18 cellular contexts compared by ENCODE assay signal in genomic region chr14:72816287-72816686, GRCh38.
DNase-seq lines count a peak whose midpoint lies in the region; ATAC-seq, FAIRE-seq and TF ChIP-seq lines count a peak whose summit lies in the region.
"Had no signal": no experiment of that assay in that cellular context is flagged by ENCODE, and none has a peak within 500 bp of the region (broad histone marks: within the 10 kb centered on the region; RNA-seq: fewer than 3 reads in every experiment).

No MANE protein-coding gene starts in this region.

- 98% methylated on average over 2 of the region's 2 CpGs for WGBS in GM12878 (ENCODE audit: insufficient coverage, insufficient replicate concordance, low lambda C conversion rate, missing lambda C conversion rate)

- H3K36me3 ChIP-seq in GM12878 (ENCODE audit: control insufficient read depth in 2 of 2, insufficient read depth in 2 of 2, low read length in 1 of 2) = no peaks in the 10 kb centered on the region

- H3K4me2 ChIP-seq in GM12878 (ENCODE audit: control insufficient read depth, insufficient read depth) = no peak overlapping the region
- H3K4me2 ChIP-seq: A549 had no signal

- peaks cover 6% of the 10 kb centered on the region for H3K4me1 ChIP-seq in GM12878 (ENCODE audit: control insufficient read depth, insufficient read depth, low read length)
- H3K4me1 ChIP-seq: A549 had no signal

- TF ChIP-seq CTCF in GM12878 (IDR thresholded peaks at IDR 0.05 in 2 of 3, conservative IDR thresholded peaks at IDR 0.05 in 1 of 3; ENCODE audit: control insufficient read depth in 2 of 3, extremely low read depth in 1 of 3, insufficient read depth in 1 of 3, low read depth in 3 of 3, low read length in 3 of 3) = no peak

- H3K27ac ChIP-seq in GM12878 (ENCODE audit: control insufficient read depth, insufficient read depth) = no peak overlapping the region
- H3K27ac ChIP-seq: A549 had no signal

- H3K79me2 ChIP-seq in GM12878 (ENCODE audit: control insufficient read depth, insufficient read depth, low read length) = no peaks in the 10 kb centered on the region

- SMC1A ChIA-PET in GM12878 (lab: Charles Lee; ENCODE audit: uncharacterized antibody, unreplicated experiment) = interaction anchor here (1.3 to 1.9 kb wide), 3 partner anchors 22 to 78 kb away, joined by 3 to 4 read pairs (median 3); partner anchors contain the start of gene DPF3

- H3K36me3 Mint-ChIP-seq in IgD-negative memory B cell = peaks cover 3% of the 10 kb centered on the region
- no peaks in the 10 kb centered on the region for H3K36me3 Mint-ChIP-seq in stimulated activated naive B cell treated with anti-CD40 and anti-IgM and Interleukin-4, amounts not matched to agents 10 μg/mL and 1 μg/mL and 100 μg/mL, for 72 hours
- H3K36me3 Mint-ChIP-seq in activated CD4-positive, alpha-beta memory T cell treated with anti-CD3 and anti-CD28 coated beads, Interleukin-2, amount 10 ng/mL, durations not matched to agents 7 days and 5 days (ENCODE audit: low read depth) = peaks cover 17% of the 10 kb centered on the region
- H3K36me3 Mint-ChIP-seq: CD14-positive monocyte; CD8-positive, alpha-beta T cell had no signal

- H3K9me3 Mint-ChIP-seq in IgD-negative memory B cell = peaks cover 0 to 6% (median 1%) of the 10 kb centered on the region in 3 donors
- no peaks in the 10 kb centered on the region for H3K9me3 Mint-ChIP-seq in stimulated activated naive B cell treated with anti-CD40 and anti-IgM and Interleukin-4, amounts not matched to agents 10 μg/mL and 1 μg/mL and 100 μg/mL, for 72 hours
- H3K9me3 Mint-ChIP-seq in activated CD4-positive, alpha-beta memory T cell treated with anti-CD3 and anti-CD28 coated beads, Interleukin-2, amount 10 ng/mL, durations not matched to agents 7 days and 5 days = peaks cover 5% of the 10 kb centered on the region

- H2AFZ ChIP-seq in GM12878 (ENCODE audit: control insufficient read depth, low read depth, low read length) = no peak overlapping the region

- no peaks in the 10 kb centered on the region for H3K27me3 ChIP-seq in GM12878 (replicated peaks in 1 of 2; ENCODE audit: control insufficient read depth in 2 of 2, insufficient read depth in 2 of 2, low read length in 1 of 2)

- peak overlapping the region in 2 of 3 donors; percentile 62 to 84 for H3K27ac Mint-ChIP-seq in IgD-negative memory B cell
- H3K27ac Mint-ChIP-seq in stimulated activated naive B cell treated with anti-CD40 and anti-IgM and Interleukin-4, amounts not matched to agents 10 μg/mL and 1 μg/mL and 100 μg/mL, for 72 hours = peak overlapping the region; percentile 56
- no peak overlapping the region for H3K27ac Mint-ChIP-seq in activated CD4-positive, alpha-beta memory T cell treated with anti-CD3 and anti-CD28 coated beads, Interleukin-2, amount 10 ng/mL, durations not matched to agents 7 days and 5 days
- H3K27ac Mint-ChIP-seq: CD14-positive monocyte; CD8-positive, alpha-beta T cell; H9 had no signal

- ATAC-seq in GM12878 = peak; percentile 23; the same call in 1 of the 3 replicates
- ATAC-seq in stimulated activated naive B cell treated with anti-CD40 and anti-IgM and Interleukin-4, amounts not matched to agents 10 μg/mL and 1 μg/mL and 100 μg/mL, for 72 hours (replicated peaks) = peak; percentile 77 to 84
- ATAC-seq: CD8-positive, alpha-beta T cell; HepG2 had no signal

- H3K4me1 Mint-ChIP-seq in IgD-negative memory B cell = peaks cover 26 to 30% (median 27%) of the 10 kb centered on the region in 3 donors
- H3K4me1 Mint-ChIP-seq in stimulated activated naive B cell treated with anti-CD40 and anti-IgM and Interleukin-4, amounts not matched to agents 10 μg/mL and 1 μg/mL and 100 μg/mL, for 72 hours = peaks cover 24 to 38% of the 10 kb centered on the region in 2 donors
- H3K4me1 Mint-ChIP-seq in activated CD4-positive, alpha-beta memory T cell treated with anti-CD3 and anti-CD28 coated beads, Interleukin-2, amount 10 ng/mL, durations not matched to agents 7 days and 5 days = peaks cover 11% of the 10 kb centered on the region
- H3K4me1 Mint-ChIP-seq: CD14-positive monocyte had no signal

- no peak for TF ChIP-seq EP300 in GM12878 (IDR thresholded peaks at IDR 0.05; ENCODE audit: borderline replicate concordance in 1 of 2, control insufficient read depth in 1 of 2, low read depth in 2 of 2, low read length in 2 of 2)

- RAD21 ChIA-PET in GM12878 (lab: Charles Lee; ENCODE audit: unreplicated experiment) = no interaction called here

- POLR2A ChIA-PET in GM12878 (lab: Charles Lee) = no interaction called here
- POLR2A ChIA-PET in activated CD4-positive, alpha-beta memory T cell treated with anti-CD3 and anti-CD28 coated beads, Interleukin-2, amount 10 ng/mL, durations not matched to agents 7 days and 5 days (lab: Charles Lee) = no interaction called here

- DNase-seq in GM12878 (ENCODE audit: low read depth, low spot score) (no peak), SIG-M5 treated with dmso at 0.1 percent for 504 hours (lab: John Stamatoyannopoulos, UW; ENCODE audit: unreplicated experiment) (no peak), SK-N-DZ (ENCODE audit: low spot score) (no peak)
- peak; percentile 25 for DNase-seq in stimulated activated naive B cell treated with anti-CD40 and anti-IgM and Interleukin-4, amounts not matched to agents 10 μg/mL and 1 μg/mL and 100 μg/mL, for 72 hours
- no peak for DNase-seq in activated CD4-positive, alpha-beta memory T cell treated with anti-CD3 and anti-CD28 coated beads, Interleukin-2, amount 10 ng/mL, durations not matched to agents 7 days and 5 days
- DNase-seq: CD8-positive, alpha-beta T cell; COR-L47; DMS153; DMS79 treated with DMSO at 0.1 percent for 48 hours; EL; GOT3; H9 had no signal

- no peak overlapping the region for H3K9ac ChIP-seq in GM12878 (ENCODE audit: control insufficient read depth, insufficient read depth, low read length)

- in situ Hi-C loops in GM12878 (cut with MboI) = no loop called here

- no peaks in the 10 kb centered on the region for H4K20me1 ChIP-seq in GM12878 (ENCODE audit: control insufficient read depth, insufficient read depth)

- intact Hi-C loops in GM12878 (cut with micrococcal nuclease; ENCODE audit: unreplicated experiment) = loop anchor here (10.0 kb wide), 1 partner anchor 301 kb away; no protein-coding TSS in a partner anchor

- H3K27me3 Mint-ChIP-seq in IgD-negative memory B cell = no peaks in the 10 kb centered on the region
- no peaks in the 10 kb centered on the region for H3K27me3 Mint-ChIP-seq in stimulated activated naive B cell treated with anti-CD40 and anti-IgM and Interleukin-4, amounts not matched to agents 10 μg/mL and 1 μg/mL and 100 μg/mL, for 72 hours
- peaks cover 4% of the 10 kb centered on the region for H3K27me3 Mint-ChIP-seq in activated CD4-positive, alpha-beta memory T cell treated with anti-CD3 and anti-CD28 coated beads, Interleukin-2, amount 10 ng/mL, durations not matched to agents 7 days and 5 days

- CTCF ChIA-PET in GM12878 (lab: Yijun Ruan, JAX) = interaction anchor here (0.6 to 1.2 kb wide), 3 partner anchors 38 to 133 kb away, joined by 3 to 5 read pairs (median 3); no protein-coding TSS in a partner anchor
- CTCF ChIA-PET in activated CD4-positive, alpha-beta memory T cell treated with anti-CD3 and anti-CD28 coated beads, Interleukin-2, amount 10 ng/mL, durations not matched to agents 7 days and 5 days (lab: Charles Lee) = no interaction called here

- FAIRE-seq in GM12878 (lab: Jason Lieb, UNC) = no peak
- FAIRE-seq: A549, D721Med, G401.6, HepG2 had no signal

- H3K9me3 ChIP-seq in GM12878 (replicated peaks; ENCODE audit: control insufficient read depth, insufficient read depth, low read length) = peaks cover 3% of the 10 kb centered on the region; the same call in 2 of the 3 replicates

- BruUV-seq in GM12878 (replicated peaks; lab: Mats Ljungman, UMichigan) = no TSS peak

- no peak for TF ChIP-seq RAD21 in GM12878 (IDR thresholded peaks at IDR 0.05; ENCODE audit: insufficient read depth, low read depth, low read length)

- H3K4me3 Mint-ChIP-seq in IgD-negative memory B cell = peak overlapping the region in 2 of 4 donors; percentile 38 to 71
- H3K4me3 Mint-ChIP-seq in stimulated activated naive B cell treated with anti-CD40 and anti-IgM and Interleukin-4, amounts not matched to agents 10 μg/mL and 1 μg/mL and 100 μg/mL, for 72 hours = peak overlapping the region in 1 of 2 donors; percentile 4
- no peak overlapping the region for H3K4me3 Mint-ChIP-seq in activated CD4-positive, alpha-beta memory T cell treated with anti-CD3 and anti-CD28 coated beads, Interleukin-2, amount 10 ng/mL, durations not matched to agents 7 days and 5 days
- H3K4me3 Mint-ChIP-seq: CD14-positive monocyte; CD8-positive, alpha-beta T cell; H9 had no signal

- H3K4me3 ChIP-seq in GM12878 = no peak overlapping the region
- H3K4me3 ChIP-seq: A549 had no signal

- no peak for TF ChIP-seq POLR2A in GM12878 (IDR thresholded peaks at IDR 0.05; ENCODE audit: low read depth, low read length)

TF ChIP-seq in GM12878, 131 proteins besides CTCF, POLR2A, EP300 and RAD21:
- TF ChIP-seq KLF5 (IDR thresholded peaks at IDR 0.05; ENCODE audit: partially characterized antibody) (no peak), NFIC (IDR thresholded peaks at IDR 0.05; ENCODE audit: low read depth, low read length) (0 out of 2 replicates have a peak, but pooled peaks have one; percentile 33), JUNB (IDR thresholded peaks at IDR 0.05) (peak; percentile 36; the same call in 1 of the 2 replicates), BACH1 (IDR thresholded peaks at IDR 0.05; ENCODE audit: borderline replicate concordance) (no peak), BCL3 (IDR thresholded peaks at IDR 0.05; ENCODE audit: borderline replicate concordance, insufficient read depth, low read depth, low read length, poor library complexity, severe bottlenecking) (no peak)
